Comparison of ENCODE assay signal across 13 cellular contexts in genomic region chr6:2237001-2237400, GRCh38. TPM values are rescaled to one million over a fixed set of nuclear protein-coding genes. Genes with fewer than 3 reads are reported as not detected.
A peak's percentile ranks its signal among the peaks of the same experiment; 100 is the strongest.
DNase-seq lines count a peak whose midpoint lies in the region; ATAC-seq and TF ChIP-seq lines count a peak whose summit lies in the region.
"Had no signal": no experiment of that assay in that cellular context is flagged by ENCODE, and none has a peak within 500 bp of the region (broad histone marks: within the 10 kb centered on the region; RNA-seq: fewer than 3 reads in every experiment).

No MANE protein-coding gene starts in this region.

- H3K36me3 ChIP-seq in aorta (ENCODE audit: control insufficient read depth in 1 of 2, insufficient read depth in 2 of 2, low read length in 1 of 2), result no peaks in the 10 kb centered on the region

- H3K9me3 ChIP-seq in AG04450 (ENCODE audit: control insufficient read depth, insufficient read depth, low read length) (no peaks in the 10 kb centered on the region), aorta (ENCODE audit: control insufficient read depth, low read length) (no peaks in the 10 kb centered on the region), right cardiac atrium (ENCODE audit: control insufficient read depth, low read length) (no peaks in the 10 kb centered on the region)

- H3K4me3 ChIP-seq in AG04450 (ENCODE audit: low read depth, low read length) (no peak overlapping the region), HFF-Myc (replicated peaks; ENCODE audit: low read depth, low read length) (no peak overlapping the region), astrocyte of the cerebellum (ENCODE audit: low read depth, low read length) (no peak overlapping the region), aorta (ENCODE audit: low read length in 2 of 2) (no peak overlapping the region), right cardiac atrium (ENCODE audit: low read length) (no peak overlapping the region)

- H3K4me1 ChIP-seq in aorta (ENCODE audit: control insufficient read depth in 1 of 2, insufficient read depth in 2 of 2, low read length in 2 of 2) (peaks cover 0 to 3% of the 10 kb centered on the region in 2 donors), right cardiac atrium (ENCODE audit: control insufficient read depth, insufficient read depth, low read length) (no peaks in the 10 kb centered on the region)

- in situ Hi-C loops in astrocyte of the cerebellum (cut with HindIII; ENCODE audit: low sequenced_read_pairs), result no loop called here

- H3K27ac ChIP-seq in AG04450 (ENCODE audit: low read depth, low read length) (peak overlapping the region; percentile 43), aorta (ENCODE audit: low read depth in 1 of 2, low read length in 2 of 2) (no peak overlapping the region), right cardiac atrium (ENCODE audit: low read length) (no peak overlapping the region)

- TF ChIP-seq CTCF in AG04450 (IDR thresholded peaks at IDR 0.05; ENCODE audit: low read depth, low read length) (no peak), HFF-Myc (IDR thresholded peaks at IDR 0.05; ENCODE audit: low read depth, low read length, missing control alignments) (no peak), astrocyte of the cerebellum (IDR thresholded peaks at IDR 0.05; ENCODE audit: low read depth, low read length, missing control alignments) (no peak)

- CTCF ChIA-PET in AG04450 (lab: Charles Lee), result interaction anchor here (0.7 to 0.8 kb wide), 2 partner anchors 117 to 677 kb away, joined by 3 to 4 read pairs; no protein-coding TSS in a partner anchor

- DNase-seq in AG04450 (ENCODE audit: low read depth, low spot score) (peak; percentile 78), HFF-Myc (ENCODE audit: extremely low read depth, low read depth) (peak; percentile 69), astrocyte of the cerebellum (ENCODE audit: low read depth) (peak; percentile 92), hepatic stellate cell (ENCODE audit: low spot score) (peak; percentile 70), aorta (no peak), HPDE6-E6E7 (ENCODE audit: extremely low spot score) (no peak), sciatic nerve (ENCODE audit: low spot score) (no peak), right cardiac atrium (no peak)
- DNase-seq: activated CD4-positive, alpha-beta T cell treated with anti-CD3 and anti-CD28 coated beads, Interleukin-2, amount 10 ng/mL, durations not matched to agents 7 days and 5 days; activated naive CD4-positive, alpha-beta T cell treated with anti-CD3 and anti-CD28 coated beads for 36 hours; effector memory CD4-positive, alpha-beta T cell; NCI-H510A; nephron progenitor cell had no signal

- 10 to 13% methylated on average over 1 of the region's 1 CpG for WGBS in aorta, 2 donors
- 85% methylated on average over 1 of the region's 1 CpG for WGBS in right cardiac atrium

- intact Hi-C loops in aorta (cut with DNase I) (no loop called here), sciatic nerve (cut with DNase I) (no loop called here), right cardiac atrium (cut with DNase I) (no loop called here)

- ATAC-seq in aorta (ENCODE audit: low FRiP score), result no peak
- no peak for ATAC-seq in sciatic nerve
- no peak for ATAC-seq in right cardiac atrium

- POLR2A ChIA-PET in AG04450 (lab: Yijun Ruan, JAX), result no interaction called here

- H3K27me3 ChIP-seq in AG04450 (ENCODE audit: control insufficient read depth, insufficient read depth, low read length), result no peaks in the 10 kb centered on the region
- H3K27me3 ChIP-seq in aorta (ENCODE audit: control insufficient read depth in 1 of 2, insufficient read depth in 2 of 2, low read length in 1 of 2), result no peaks in the 10 kb centered on the region
- no peaks in the 10 kb centered on the region for H3K27me3 ChIP-seq in right cardiac atrium (ENCODE audit: control insufficient read depth, insufficient read depth)

RNA-seq across cellular contexts. Expression of gene GMDS, which starts 8.4 kb away (rescaled TPM):
- 18.8 and 26.4 TPM in 2 replicates for polyA plus RNA-seq in AG04450 (2011; rRNA removed)
- 8.7 and 11.9 TPM in 2 replicates for polyA minus RNA-seq in AG04450 (2011; rRNA and poly(A)+ RNA removed)
- 10 to 100 TPM; 66.1 to 67.1 TPM for total RNA-seq in aorta
- polyA plus RNA-seq in aorta, result 100 to 1,000 TPM; 103 to 138 TPM
- 31.4 TPM for total RNA-seq in sciatic nerve
- 10 to 100 TPM; 11.2 to 13.5 (median 12.7) TPM for total RNA-seq in right cardiac atrium
- 8.1 TPM for polyA plus RNA-seq in right cardiac atrium

Comparison
In these comparisons a context has a peak if more than half of its experiments do, and no peak if none do; other contexts are left out.
1. DNase-seq: peak in AG04450 (single experiment), HFF-Myc (single experiment), astrocyte of the cerebellum (single experiment) and hepatic stellate cell (single experiment); none in aorta (0 of 2), HPDE6-E6E7 (single experiment), sciatic nerve (single experiment) and right cardiac atrium (0 of 3).